ENCODE assay signal across 1 cellular context in genomic region chr19:45814851-45815481, GRCh38.
TF ChIP-seq lines count a peak whose summit lies in the region.

Gene RSPH6A, minus strand, starts transcription at chr19:45815308. Its CDS starts 132 bp downstream, at chr19:45815176.

TF ChIP-seq in GM23338, 12 proteins besides CTCF, POLR2A, EP300 and RAD21 (continued from another document):
- TF ChIP-seq, protein P1, sequence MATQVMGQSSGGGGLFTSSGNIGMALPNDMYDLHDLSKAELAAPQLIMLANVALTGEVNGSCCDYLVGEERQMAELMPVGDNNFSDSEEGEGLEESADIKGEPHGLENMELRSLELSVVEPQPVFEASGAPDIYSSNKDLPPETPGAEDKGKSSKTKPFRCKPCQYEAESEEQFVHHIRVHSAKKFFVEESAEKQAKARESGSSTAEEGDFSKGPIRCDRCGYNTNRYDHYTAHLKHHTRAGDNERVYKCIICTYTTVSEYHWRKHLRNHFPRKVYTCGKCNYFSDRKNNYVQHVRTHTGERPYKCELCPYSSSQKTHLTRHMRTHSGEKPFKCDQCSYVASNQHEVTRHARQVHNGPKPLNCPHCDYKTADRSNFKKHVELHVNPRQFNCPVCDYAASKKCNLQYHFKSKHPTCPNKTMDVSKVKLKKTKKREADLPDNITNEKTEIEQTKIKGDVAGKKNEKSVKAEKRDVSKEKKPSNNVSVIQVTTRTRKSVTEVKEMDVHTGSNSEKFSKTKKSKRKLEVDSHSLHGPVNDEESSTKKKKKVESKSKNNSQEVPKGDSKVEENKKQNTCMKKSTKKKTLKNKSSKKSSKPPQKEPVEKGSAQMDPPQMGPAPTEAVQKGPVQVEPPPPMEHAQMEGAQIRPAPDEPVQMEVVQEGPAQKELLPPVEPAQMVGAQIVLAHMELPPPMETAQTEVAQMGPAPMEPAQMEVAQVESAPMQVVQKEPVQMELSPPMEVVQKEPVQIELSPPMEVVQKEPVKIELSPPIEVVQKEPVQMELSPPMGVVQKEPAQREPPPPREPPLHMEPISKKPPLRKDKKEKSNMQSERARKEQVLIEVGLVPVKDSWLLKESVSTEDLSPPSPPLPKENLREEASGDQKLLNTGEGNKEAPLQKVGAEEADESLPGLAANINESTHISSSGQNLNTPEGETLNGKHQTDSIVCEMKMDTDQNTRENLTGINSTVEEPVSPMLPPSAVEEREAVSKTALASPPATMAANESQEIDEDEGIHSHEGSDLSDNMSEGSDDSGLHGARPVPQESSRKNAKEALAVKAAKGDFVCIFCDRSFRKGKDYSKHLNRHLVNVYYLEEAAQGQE (IDR thresholded peaks at IDR 0.05; ENCODE audit: unreplicated experiment): no peak
- TF ChIP-seq EZH2phosphoT487 (IDR thresholded peaks at IDR 0.05; ENCODE audit: unreplicated experiment): no peak
